Comparison of ENCODE assay signal across 14 cellular contexts in the genomic region with DNA sequence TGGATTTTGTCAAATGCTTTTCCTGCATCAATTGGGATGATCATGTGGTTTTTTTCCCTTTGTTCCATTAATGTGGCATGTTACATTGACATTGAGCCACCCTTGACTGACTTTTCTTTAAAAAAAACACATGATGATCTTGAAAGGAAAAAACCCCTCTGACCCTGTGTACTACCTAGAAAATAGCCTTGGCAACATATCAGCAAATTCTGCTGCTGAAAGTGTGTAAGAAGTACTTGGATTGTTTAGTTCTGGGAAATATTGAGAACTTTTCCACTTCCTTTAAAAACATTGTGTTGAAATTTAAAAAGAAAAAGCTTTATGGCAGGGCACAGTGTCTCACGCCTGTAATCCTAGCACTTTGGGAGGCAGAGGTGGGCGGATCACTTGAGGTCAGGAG.
"Had no signal": no experiment of that assay in that cellular context is flagged by ENCODE, and none has a peak within 500 bp of the region (broad histone marks: within the 10 kb centered on the region; RNA-seq: fewer than 3 reads in every experiment).

No MANE protein-coding gene starts in this region.

- H3K27ac ChIP-seq: cardiac muscle cell had no signal

- DNase-seq: activated CD4-positive, alpha-beta memory T cell treated with anti-CD3 and anti-CD28 coated beads, Interleukin-2, amount 10 ng/mL, durations not matched to agents 7 days and 5 days; activated CD4-positive, CD25-positive, alpha-beta regulatory T cell treated with anti-CD3 and anti-CD28 coated beads, Interleukin-2, amount 50 U/mL, for 72 hours; activated gamma-delta T cell; activated naive CD8-positive, alpha-beta T cell treated with anti-CD3 and anti-CD28 coated beads for 36 hours; activated T-cell treated with anti-CD3 and anti-CD28 coated beads, Interleukin-2, amount 50 U/mL, for 48 hours; effector CD4-positive, alpha-beta T cell; immature natural killer cell; left cardiac atrium; nucleus accumbens; stimulated activated naive B cell treated with anti-CD40 and anti-IgM and Interleukin-4, amounts not matched to agents 10 μg/mL and 1 μg/mL and 100 μg/mL, for 72 hours; T-helper 9 cell had no signal

- H3K27me3 ChIP-seq: cardiac muscle cell had no signal

- ATAC-seq: natural killer cell treated with Interleukin-12 subunit alpha and Interleukin-12 subunit beta and Interleukin-15 and Interleukin-18, amount 100 ng/mL, for 72 hours; stimulated activated naive B cell treated with anti-CD40 and anti-IgM and Interleukin-4, amounts not matched to agents 10 μg/mL and 1 μg/mL and 100 μg/mL, for 72 hours had no signal

- H3K4me3 ChIP-seq: cardiac muscle cell, smooth muscle cell had no signal
